In the genomic region with DNA sequence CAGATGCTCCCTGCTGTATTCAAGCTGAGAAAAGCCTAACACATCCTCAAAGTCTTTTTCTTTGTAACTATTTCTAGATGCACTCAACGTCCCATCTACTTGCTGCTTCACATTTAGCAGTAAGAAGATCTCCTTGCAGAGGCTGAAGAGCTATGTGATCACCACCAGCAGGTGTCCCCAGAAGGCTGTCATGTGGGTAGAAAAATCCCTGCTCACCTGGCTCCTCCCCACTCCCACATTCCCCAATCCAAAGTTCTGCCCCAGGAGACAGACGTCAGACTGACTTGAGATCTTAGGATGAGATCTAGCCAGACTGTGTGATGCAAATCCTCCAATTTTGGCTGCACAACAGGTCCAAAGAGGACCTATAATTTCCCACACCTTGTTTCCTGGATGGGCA, we compare ENCODE assay signal across 19 cellular contexts. TPM values are rescaled to one million over a fixed set of nuclear protein-coding genes. Genes with fewer than 3 reads are reported as not detected.
"Had no signal": no experiment of that assay in that cellular context is flagged by ENCODE, and none has a peak within 500 bp of the region (broad histone marks: within the 10 kb centered on the region; RNA-seq: fewer than 3 reads in every experiment).

No MANE protein-coding gene starts in this region.

- H3K27ac ChIP-seq: left lung, skin epidermis, stomach, thoracic aorta had no signal

- H3K4me1 ChIP-seq: stomach had no signal

- H3K36me3 ChIP-seq: left lung, stomach, thoracic aorta had no signal

- H3K9me3 Mint-ChIP-seq: activated naive CD4-positive, alpha-beta T cell treated with anti-CD3 and anti-CD28 coated beads, Interleukin-2, amount 50 U/mL, for 72 hours had no signal

- DNase-seq: activated CD4-positive, alpha-beta T cell treated with anti-CD3 and anti-CD28 coated beads, Interleukin-2, amount 50 U/mL, for 48 hours; activated CD8-positive, alpha-beta memory T cell treated with anti-CD3 and anti-CD28 coated beads, Interleukin-2, amount 10 ng/mL, durations not matched to agents 7 days and 5 days; activated effector memory CD4-positive, alpha-beta T cell treated with anti-CD3 and anti-CD28 coated beads, Interleukin-2, amount 50 U/mL, for 16 hours; activated T-cell treated with anti-CD3 and anti-CD28 coated beads, Interleukin-2, amount 50 U/mL, for 4 hours; amygdala; cerebellar nuclear complex; dermis blood vessel endothelial cell; hypothalamus; left lung; stomach; T-helper 17 cell had no signal

- H3K27ac Mint-ChIP-seq: activated CD8-positive, alpha-beta memory T cell treated with anti-CD3 and anti-CD28 coated beads, Interleukin-2, amount 10 ng/mL, durations not matched to agents 7 days and 5 days; activated naive CD4-positive, alpha-beta T cell treated with anti-CD3 and anti-CD28 coated beads, Interleukin-2, amount 50 U/mL, for 72 hours; memory B cell; T-helper 17 cell had no signal

- H3K36me3 Mint-ChIP-seq: activated CD8-positive, alpha-beta memory T cell treated with anti-CD3 and anti-CD28 coated beads, Interleukin-2, amount 10 ng/mL, durations not matched to agents 7 days and 5 days; activated naive CD4-positive, alpha-beta T cell treated with anti-CD3 and anti-CD28 coated beads, Interleukin-2, amount 50 U/mL, for 72 hours had no signal

- H3K27me3 ChIP-seq: left lung had no signal

- H3K9me3 ChIP-seq: left lung, thoracic aorta had no signal

- H3K4me1 Mint-ChIP-seq: memory B cell, neural crest cell had no signal

- ATAC-seq: activated CD4-positive, CD25-positive, alpha-beta regulatory T cell treated with anti-CD3 and anti-CD28 coated beads, Interleukin-2, amount 50 U/mL, for 24 hours; activated CD8-positive, alpha-beta memory T cell treated with anti-CD3 and anti-CD28 coated beads, Interleukin-2, amount 10 ng/mL, durations not matched to agents 7 days and 5 days; activated naive CD4-positive, alpha-beta T cell treated with anti-CD3 and anti-CD28 coated beads, Interleukin-2, amount 50 U/mL, for 72 hours; activated T-cell treated with anti-CD3 and anti-CD28 coated beads, Interleukin-2, amount 50 U/mL, for 4 hours; left lung; T-helper 17 cell had no signal

- H3K4me3 ChIP-seq: left lung, skin epidermis, stomach, thoracic aorta had no signal

- H3K4me3 Mint-ChIP-seq: activated CD8-positive, alpha-beta memory T cell treated with anti-CD3 and anti-CD28 coated beads, Interleukin-2, amount 10 ng/mL, durations not matched to agents 7 days and 5 days; activated T-cell treated with anti-CD3 and anti-CD28 coated beads, Interleukin-2, amount 50 U/mL, for 4 hours; memory B cell; neural crest cell; T-helper 17 cell had no signal

RNA-seq across cellular contexts. Expression of gene CCL13, which starts 1.1 kb away (rescaled TPM):
- total RNA-seq: activated CD8-positive, alpha-beta memory T cell treated with anti-CD3 and anti-CD28 coated beads, Interleukin-2, amount 10 ng/mL, durations not matched to agents 7 days and 5 days; activated naive CD4-positive, alpha-beta T cell treated with anti-CD3 and anti-CD28 coated beads, Interleukin-2, amount 50 U/mL, for 72 hours; activated T-cell treated with anti-CD3 and anti-CD28 coated beads, Interleukin-2, amount 50 U/mL, for 4 hours; dermis blood vessel endothelial cell; neural crest cell; T-helper 17 cell had no signal

RNA-seq across cellular contexts. Expression of gene CCL1, which starts 5.6 kb away (rescaled TPM):
- total RNA-seq: activated naive CD4-positive, alpha-beta T cell treated with anti-CD3 and anti-CD28 coated beads, Interleukin-2, amount 50 U/mL, for 72 hours; dermis blood vessel endothelial cell; left lung; neural crest cell; stomach; T-helper 17 cell; thoracic aorta; ureter had no signal
- polyA plus RNA-seq: esophagus, stomach had no signal

RNA-seq across cellular contexts. Expression of gene CCL8, which starts 38.2 kb away (rescaled TPM):
- total RNA-seq: activated CD8-positive, alpha-beta memory T cell treated with anti-CD3 and anti-CD28 coated beads, Interleukin-2, amount 10 ng/mL, durations not matched to agents 7 days and 5 days; activated naive CD4-positive, alpha-beta T cell treated with anti-CD3 and anti-CD28 coated beads, Interleukin-2, amount 50 U/mL, for 72 hours; activated T-cell treated with anti-CD3 and anti-CD28 coated beads, Interleukin-2, amount 50 U/mL, for 4 hours; neural crest cell; T-helper 17 cell; ureter had no signal
